Comparison of ENCODE assay signal across 11 cellular contexts in genomic region chr3:71051893-71052687, GRCh38.
DNase-seq lines count a peak whose midpoint lies in the region; ATAC-seq, FAIRE-seq and TF ChIP-seq lines count a peak whose summit lies in the region.
"Had no signal": no experiment of that assay in that cellular context is flagged by ENCODE, and none has a peak within 500 bp of the region (broad histone marks: within the 10 kb centered on the region; RNA-seq: fewer than 3 reads in every experiment).

No MANE protein-coding gene starts in this region.

- CTCF ChIA-PET in activated naive CD4-positive, alpha-beta T cell treated with anti-CD3 and anti-CD28 coated beads, Interleukin-2, amount 10 ng/mL, durations not matched to agents 7 days and 5 days (lab: Charles Lee) = interaction anchor here (1.3 kb wide), 1 partner anchor 178 kb away, joined by 4 read pairs; no protein-coding TSS in a partner anchor
- CTCF ChIA-PET in Calu3 (lab: Charles Lee) = no interaction called here

- TF ChIP-seq EP300 in tibial nerve (IDR thresholded peaks at IDR 0.05) = peak in 1 of 2 donors; percentile 33

- no peaks in the 10 kb centered on the region for H3K27me3 ChIP-seq in tibial nerve
- H3K27me3 ChIP-seq: body of pancreas had no signal

- H3K4me3 Mint-ChIP-seq in activated naive CD4-positive, alpha-beta T cell treated with anti-CD3 and anti-CD28 coated beads, Interleukin-2, amount 10 ng/mL, durations not matched to agents 7 days and 5 days = no peak overlapping the region
- no peak overlapping the region for H3K4me3 Mint-ChIP-seq in Calu3 (ENCODE audit: low read depth, unreplicated experiment)
- H3K4me3 Mint-ChIP-seq: CD14-positive monocyte had no signal

- peak overlapping the region; percentile 97 for H3K27ac Mint-ChIP-seq in activated naive CD4-positive, alpha-beta T cell treated with anti-CD3 and anti-CD28 coated beads, Interleukin-2, amount 10 ng/mL, durations not matched to agents 7 days and 5 days
- H3K27ac Mint-ChIP-seq in Calu3 (ENCODE audit: unreplicated experiment) = no peak overlapping the region

- BruUV-seq in Calu3 (replicated peaks; lab: Mats Ljungman, UMichigan) = no TSS peak

- peak overlapping the region; percentile 98 for H3K27ac ChIP-seq in VCaP
- H3K27ac ChIP-seq in tibial nerve = peak overlapping the region; percentile 13 to 85 (median 50)

- no peaks in the 10 kb centered on the region for H3K9me3 Mint-ChIP-seq in activated naive CD4-positive, alpha-beta T cell treated with anti-CD3 and anti-CD28 coated beads, Interleukin-2, amount 10 ng/mL, durations not matched to agents 7 days and 5 days
- H3K9me3 Mint-ChIP-seq in Calu3 (ENCODE audit: low read depth, unreplicated experiment) = no peaks in the 10 kb centered on the region
- H3K9me3 Mint-ChIP-seq: CD14-positive monocyte had no signal

- peaks cover 0 to 7% (median 0%) of the 10 kb centered on the region in 3 donors for H3K36me3 ChIP-seq in tibial nerve

- H3K4me1 Mint-ChIP-seq in activated naive CD4-positive, alpha-beta T cell treated with anti-CD3 and anti-CD28 coated beads, Interleukin-2, amount 10 ng/mL, durations not matched to agents 7 days and 5 days = peaks cover 100% of the 10 kb centered on the region
- peaks cover 38% of the 10 kb centered on the region for H3K4me1 Mint-ChIP-seq in Calu3 (ENCODE audit: low read depth, unreplicated experiment)

- no peak for TF ChIP-seq POLR2A in tibial nerve (IDR thresholded peaks at IDR 0.05)
- TF ChIP-seq POLR2A in GM12891 (IDR thresholded peaks at IDR 0.05; ENCODE audit: low read depth, low read length) = no peak

- no peak overlapping the region for H3K4me3 ChIP-seq in tibial nerve
- H3K4me3 ChIP-seq: body of pancreas had no signal

- peak; percentile 12 for ATAC-seq in left ventricle myocardium superior
- ATAC-seq: body of pancreas had no signal

- intact Hi-C loops in left ventricle myocardium superior (cut with micrococcal nuclease) (no loop called here), Calu3 (cut with micrococcal nuclease; ENCODE audit: unreplicated experiment) (no loop called here)

- H3K9me3 ChIP-seq in tibial nerve = no peaks in the 10 kb centered on the region
- H3K9me3 ChIP-seq: body of pancreas had no signal

- peaks cover 81% of the 10 kb centered on the region for H3K36me3 Mint-ChIP-seq in activated naive CD4-positive, alpha-beta T cell treated with anti-CD3 and anti-CD28 coated beads, Interleukin-2, amount 10 ng/mL, durations not matched to agents 7 days and 5 days
- H3K36me3 Mint-ChIP-seq in Calu3 (ENCODE audit: insufficient read depth, unreplicated experiment) = peaks cover 35% of the 10 kb centered on the region

- H3K27me3 Mint-ChIP-seq in activated naive CD4-positive, alpha-beta T cell treated with anti-CD3 and anti-CD28 coated beads, Interleukin-2, amount 10 ng/mL, durations not matched to agents 7 days and 5 days = no peaks in the 10 kb centered on the region
- H3K27me3 Mint-ChIP-seq in Calu3 (ENCODE audit: unreplicated experiment) = no peaks in the 10 kb centered on the region

- FAIRE-seq in GM12891 (lab: Jason Lieb, UNC) = no peak
- FAIRE-seq: TTC549 had no signal

- DNase-seq in activated naive CD4-positive, alpha-beta T cell treated with anti-CD3 and anti-CD28 coated beads, Interleukin-2, amount 10 ng/mL, durations not matched to agents 7 days and 5 days = no peak
- no peak for DNase-seq in activated naive CD4-positive, alpha-beta T cell treated with Interleukin-2 at 50 U/mL for 16 hours
- no peak for DNase-seq in left ventricle myocardium superior
- no peak for DNase-seq in tibial nerve (ENCODE audit: low spot score in 2 of 2)
- DNase-seq in GM12891 (ENCODE audit: insufficient read length, low spot score) = no peak
- no peak for DNase-seq in HPDE6-E6E7 (ENCODE audit: extremely low spot score)
- DNase-seq in Calu3 = no peak
- DNase-seq: body of pancreas had no signal

- TF ChIP-seq CTCF in VCaP (conservative IDR thresholded peaks at IDR 0.05) (no peak), tibial nerve (IDR thresholded peaks at IDR 0.05) (no peak), Calu3 (IDR thresholded peaks at IDR 0.05; ENCODE audit: unreplicated experiment) (no peak)

- 45 to 50% methylated on average over 7 of the region's 7 CpGs for WGBS in tibial nerve, 2 donors

- peaks cover 0 to 92% (median 68%) of the 10 kb centered on the region in 4 donors for H3K4me1 ChIP-seq in tibial nerve

TF ChIP-seq in GM12891, 5 proteins besides CTCF, POLR2A, EP300 and RAD21:
- TF ChIP-seq TAF1 (IDR thresholded peaks at IDR 0.05; ENCODE audit: low read depth, low read length) (no peak), POLR2AphosphoS5 (IDR thresholded peaks at IDR 0.05; ENCODE audit: low read depth, low read length) (no peak), SPI1 (IDR thresholded peaks at IDR 0.05; ENCODE audit: low read depth, low read length) (no peak), POU2F2 (IDR thresholded peaks at IDR 0.05; ENCODE audit: low read depth, low read length) (no peak)
